ENCODE assay signal across 8 cellular contexts in the genomic region with DNA sequence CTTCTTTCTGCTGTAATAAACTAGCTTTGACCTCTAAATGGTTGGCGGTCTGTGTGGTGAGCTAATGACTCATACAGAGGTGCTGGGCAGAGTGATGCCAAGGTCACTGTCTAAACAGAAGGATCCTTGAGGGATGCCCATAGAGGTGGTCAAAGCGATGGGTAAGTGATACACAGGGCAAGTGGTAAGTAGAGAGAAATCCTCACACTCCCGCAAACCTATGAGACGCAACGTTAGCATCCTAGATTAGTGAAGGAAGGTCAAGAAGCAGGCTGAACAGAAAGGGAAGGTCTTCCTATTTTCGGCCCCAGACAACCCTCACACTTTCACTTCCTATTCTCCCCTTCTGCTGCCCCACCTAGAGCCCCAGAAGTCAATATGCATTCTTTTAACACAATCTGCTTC.
DNase-seq lines count a peak whose midpoint lies in the region; ATAC-seq, FAIRE-seq and TF ChIP-seq lines count a peak whose summit lies in the region.

No MANE protein-coding gene starts in this region.

- WGBS in stomach, 5 donors = 67 to 71% (median 68%) methylated on average over 6 of the region's 6 CpGs

- no peaks in the 10 kb centered on the region for H3K27me3 ChIP-seq in endocrine pancreas (ENCODE audit: control insufficient read depth, insufficient read depth, low read length)
- H3K27me3 ChIP-seq in stomach = no peaks in the 10 kb centered on the region
- H3K27me3 ChIP-seq in A673 (replicated peaks; ENCODE audit: insufficient read depth, low read depth, low read length, poor library complexity) = peaks cover 5% of the 10 kb centered on the region

- peak; percentile 99 for FAIRE-seq in GM12892 (lab: Jason Lieb, UNC)

- H3K36me3 ChIP-seq in endocrine pancreas (ENCODE audit: control insufficient read depth, insufficient read depth, low read length) = no peaks in the 10 kb centered on the region
- no peaks in the 10 kb centered on the region for H3K36me3 ChIP-seq in stomach
- H3K36me3 ChIP-seq in A673 (ENCODE audit: insufficient read depth, low read length, poor library complexity, severe bottlenecking) = no peaks in the 10 kb centered on the region

- TF ChIP-seq CTCF in stomach (IDR thresholded peaks at IDR 0.05) = no peak
- no peak for TF ChIP-seq CTCF in A673 (conservative IDR thresholded peaks at IDR 0.05; ENCODE audit: low read depth, low read length)

- BruUV-seq in A673 (replicated peaks; lab: Mats Ljungman, UMichigan) = no TSS peak

- H3K4me1 ChIP-seq in endocrine pancreas (ENCODE audit: control insufficient read depth, insufficient read depth, low read length) (peaks cover 2% of the 10 kb centered on the region), stomach (peaks cover 13 to 47% (median 26%) of the 10 kb centered on the region in 4 donors), A673 (ENCODE audit: insufficient read depth, low read length, poor library complexity, severe bottlenecking) (no peaks in the 10 kb centered on the region)

- TF ChIP-seq EP300 in stomach (IDR thresholded peaks at IDR 0.05) = no peak

- no peak for DNase-seq in GM12892 (ENCODE audit: insufficient read length)
- no peak for DNase-seq in T-helper 2 cell
- DNase-seq in stomach = no peak
- DNase-seq in activated naive CD4-positive, alpha-beta T cell treated with anti-CD3 and anti-CD28 coated beads, Interleukin-2, amount 10 ng/mL, durations not matched to agents 7 days and 5 days = no peak
- no peak for DNase-seq in A673 (ENCODE audit: low spot score)

- H3K27ac ChIP-seq in stomach = peak overlapping the region in 2 of 5 donors; percentile 3 to 22
- H3K27ac ChIP-seq in A673 (ENCODE audit: low read depth, low read length, poor library complexity, severe bottlenecking) = no peak overlapping the region

- POLR2A ChIA-PET in A673 (lab: Charles Lee; ENCODE audit: low non-redundant PET) = no interaction called here

- H3K9me3 Mint-ChIP-seq in activated naive CD4-positive, alpha-beta T cell treated with anti-CD3 and anti-CD28 coated beads, Interleukin-2, amount 10 ng/mL, durations not matched to agents 7 days and 5 days = no peaks in the 10 kb centered on the region

- no peak overlapping the region for H3K9ac ChIP-seq in endocrine pancreas (ENCODE audit: control insufficient read depth, insufficient read depth, low read length)

- H3K36me3 Mint-ChIP-seq in activated naive CD4-positive, alpha-beta T cell treated with anti-CD3 and anti-CD28 coated beads, Interleukin-2, amount 10 ng/mL, durations not matched to agents 7 days and 5 days = no peaks in the 10 kb centered on the region

- ATAC-seq in GM21515 (IDR thresholded peaks at IDR 0.05; ENCODE audit: unreplicated experiment) (peak; percentile 93), HG03469 (IDR thresholded peaks at IDR 0.05; ENCODE audit: unreplicated experiment) (peak; percentile 89)

- intact Hi-C loops in stomach (cut with DNase I; ENCODE audit: low total_unique reads) = no loop called here
- intact Hi-C loops in A673 (cut with micrococcal nuclease; ENCODE audit: unreplicated experiment) = no loop called here

- TF ChIP-seq POLR2A in GM12892 (IDR thresholded peaks at IDR 0.05; ENCODE audit: low read depth, low read length) (no peak), stomach (IDR thresholded peaks at IDR 0.05) (no peak)

- no peaks in the 10 kb centered on the region for H3K9me3 ChIP-seq in endocrine pancreas (ENCODE audit: control insufficient read depth, low read length)
- H3K9me3 ChIP-seq in stomach = no peaks in the 10 kb centered on the region
- no peaks in the 10 kb centered on the region for H3K9me3 ChIP-seq in A673 (ENCODE audit: low read depth, low read length, poor library complexity, severe bottlenecking)

- H3K4me3 ChIP-seq in endocrine pancreas (ENCODE audit: control insufficient read depth, insufficient read depth, low read length) (peak overlapping the region; percentile 7), stomach (no peak overlapping the region), A673 (ENCODE audit: low read depth, low read length, poor library complexity, severe bottlenecking) (no peak overlapping the region)

- CTCF ChIA-PET in activated naive CD4-positive, alpha-beta T cell treated with anti-CD3 and anti-CD28 coated beads, Interleukin-2, amount 10 ng/mL, durations not matched to agents 7 days and 5 days (lab: Charles Lee) = no interaction called here
- CTCF ChIA-PET in A673 (lab: Charles Lee) = no interaction called here

- peaks cover 34% of the 10 kb centered on the region for H3K4me1 Mint-ChIP-seq in activated naive CD4-positive, alpha-beta T cell treated with anti-CD3 and anti-CD28 coated beads, Interleukin-2, amount 10 ng/mL, durations not matched to agents 7 days and 5 days

- peaks cover 8% of the 10 kb centered on the region for H3K27me3 Mint-ChIP-seq in activated naive CD4-positive, alpha-beta T cell treated with anti-CD3 and anti-CD28 coated beads, Interleukin-2, amount 10 ng/mL, durations not matched to agents 7 days and 5 days

- no peak overlapping the region for H3K4me3 Mint-ChIP-seq in activated naive CD4-positive, alpha-beta T cell treated with anti-CD3 and anti-CD28 coated beads, Interleukin-2, amount 10 ng/mL, durations not matched to agents 7 days and 5 days

- H3K27ac Mint-ChIP-seq in activated naive CD4-positive, alpha-beta T cell treated with anti-CD3 and anti-CD28 coated beads, Interleukin-2, amount 10 ng/mL, durations not matched to agents 7 days and 5 days = no peak overlapping the region
